ENCODE assay signal across 9 cellular contexts in genomic region chr9:136564379-136564988, GRCh38. TPM values are rescaled to one million over a fixed set of nuclear protein-coding genes. Genes with fewer than 3 reads are reported as not detected.
DNase-seq lines count a peak whose midpoint lies in the region; ATAC-seq and TF ChIP-seq lines count a peak whose summit lies in the region.
"Had no signal": no experiment of that assay in that cellular context is flagged by ENCODE, and none has a peak within 500 bp of the region (broad histone marks: within the 10 kb centered on the region; RNA-seq: fewer than 3 reads in every experiment).

No MANE protein-coding gene starts in this region.

- no peaks in the 10 kb centered on the region for H3K9me2 ChIP-seq in GM23338 (ENCODE audit: insufficient read depth)

- peak; percentile 28; the same call in 1 of the 2 replicates for TF ChIP-seq CTCF in AG04450 (IDR thresholded peaks at IDR 0.05; ENCODE audit: low read depth, low read length)
- peak in 1 of 2 experiments; percentile 39; a peak in 1 of 4 replicates for TF ChIP-seq CTCF in GM23338 (conservative IDR thresholded peaks at IDR 0.05; ENCODE audit: low read depth in 2 of 2)
- TF ChIP-seq CTCF in transverse colon (IDR thresholded peaks at IDR 0.05): peak in 4 of 5 experiments; percentile 15 to 33 (median 18)
- no peak for TF ChIP-seq CTCF in endothelial cell (IDR thresholded peaks at IDR 0.05; ENCODE audit: unreplicated experiment)

- peaks cover 19% of the 10 kb centered on the region for H3K9me3 ChIP-seq in AG04450 (ENCODE audit: control insufficient read depth, insufficient read depth, low read length)
- peaks cover 0 to 1% of the 10 kb centered on the region in 2 donors for H3K9me3 ChIP-seq in transverse colon

- no peak overlapping the region for H2AFZ ChIP-seq in GM23338

- DNase-seq in AG04450 (ENCODE audit: low read depth, low spot score): no peak
- DNase-seq in GM23338 (ENCODE audit: low spot score): no peak
- no peak for DNase-seq in left lobe of liver (ENCODE audit: low spot score)
- no peak for DNase-seq in transverse colon
- DNase-seq in endothelial cell (ENCODE audit: low spot score): no peak
- DNase-seq in middle frontal gyrus (ENCODE audit: extremely low spot score, low spot score): no peak
- DNase-seq in activated naive CD4-positive, alpha-beta T cell treated with anti-CD3 and anti-CD28 coated beads for 36 hours: no peak

- 35 to 83% (median 44%) methylated on average over 20 to 21 of the region's 21 CpGs for WGBS in adipose tissue, 3 donors
- 74% methylated on average over 15 of the region's 21 CpGs; no CpG with 5 or more reads in 1 of the 2 donors for WGBS in transverse colon (ENCODE audit: low coverage in 1 of 2), 2 donors

- in situ Hi-C loops in transverse colon (cut with MboI; ENCODE audit: low pct_ligation_motif_present in 1 of 4, low pct_unique_long_range_greater_than_20kb in 1 of 4, low sequenced_read_pairs in 3 of 4): no loop called here

- H3K27ac ChIP-seq in AG04450 (ENCODE audit: low read depth, low read length): no peak overlapping the region
- no peak overlapping the region for H3K27ac ChIP-seq in GM23338 (ENCODE audit: low read depth)
- H3K27ac ChIP-seq in adipose tissue (ENCODE audit: low read depth, low read length): peak overlapping the region; percentile 40
- peak overlapping the region; percentile 50 to 88 (median 65) for H3K27ac ChIP-seq in transverse colon
- H3K27ac ChIP-seq: C4-2B had no signal

- H3K4me1 Mint-ChIP-seq in GM23338: peaks cover 30% of the 10 kb centered on the region
- H3K4me1 Mint-ChIP-seq in endothelial cell (ENCODE audit: unreplicated experiment): peaks cover 11% of the 10 kb centered on the region
- H3K4me1 Mint-ChIP-seq in activated naive CD4-positive, alpha-beta T cell treated with anti-CD3 and anti-CD28 coated beads for 36 hours (ENCODE audit: low read depth): no peaks in the 10 kb centered on the region

- H3K4me3 Mint-ChIP-seq in GM23338: no peak overlapping the region
- no peak overlapping the region for H3K4me3 Mint-ChIP-seq in endothelial cell (ENCODE audit: unreplicated experiment)
- no peak overlapping the region for H3K4me3 Mint-ChIP-seq in activated naive CD4-positive, alpha-beta T cell treated with anti-CD3 and anti-CD28 coated beads for 36 hours

- CTCF ChIA-PET in AG04450 (lab: Charles Lee): interaction anchor here (1.2 kb wide), 1 partner anchor 76 kb away, joined by 3 read pairs; no protein-coding TSS in a partner anchor
- CTCF ChIA-PET in activated naive CD4-positive, alpha-beta T cell treated with anti-CD3 and anti-CD28 coated beads for 36 hours (lab: Charles Lee): no interaction called here

- H3K27ac Mint-ChIP-seq in GM23338 (no peak overlapping the region), endothelial cell (ENCODE audit: unreplicated experiment) (no peak overlapping the region)
- no peak overlapping the region for H3K27ac Mint-ChIP-seq in activated naive CD4-positive, alpha-beta T cell treated with anti-CD3 and anti-CD28 coated beads for 36 hours

- peaks cover 25% of the 10 kb centered on the region for H3K9me3 Mint-ChIP-seq in GM23338
- H3K9me3 Mint-ChIP-seq in endothelial cell (ENCODE audit: unreplicated experiment): peaks cover 4% of the 10 kb centered on the region
- H3K9me3 Mint-ChIP-seq in activated naive CD4-positive, alpha-beta T cell treated with anti-CD3 and anti-CD28 coated beads for 36 hours: peaks cover 2% of the 10 kb centered on the region

- no peaks in the 10 kb centered on the region for H3K79me2 ChIP-seq in GM23338 (replicated peaks; ENCODE audit: insufficient read depth)

- H3K36me3 Mint-ChIP-seq in GM23338 (ENCODE audit: low read depth) (peaks cover 15% of the 10 kb centered on the region), endothelial cell (ENCODE audit: low read depth, unreplicated experiment) (peaks cover 9% of the 10 kb centered on the region)
- no peaks in the 10 kb centered on the region for H3K36me3 Mint-ChIP-seq in activated naive CD4-positive, alpha-beta T cell treated with anti-CD3 and anti-CD28 coated beads for 36 hours (ENCODE audit: low read depth)

- TF ChIP-seq EP300 in transverse colon (IDR thresholded peaks at IDR 0.05; ENCODE audit: low read depth): no peak

- peaks cover 11% of the 10 kb centered on the region for H3K27me3 Mint-ChIP-seq in GM23338 (ENCODE audit: insufficient read depth, low read depth, poor library complexity)
- peaks cover 9% of the 10 kb centered on the region for H3K27me3 Mint-ChIP-seq in endothelial cell (ENCODE audit: unreplicated experiment)
- no peaks in the 10 kb centered on the region for H3K27me3 Mint-ChIP-seq in activated naive CD4-positive, alpha-beta T cell treated with anti-CD3 and anti-CD28 coated beads for 36 hours (ENCODE audit: low read depth)

- ATAC-seq in GM23338: peak; percentile 17
- ATAC-seq in left lobe of liver: peak; percentile 48

- H3K27me3 ChIP-seq in AG04450 (ENCODE audit: control insufficient read depth, insufficient read depth, low read length) (no peaks in the 10 kb centered on the region), GM23338 (ENCODE audit: insufficient read depth) (no peaks in the 10 kb centered on the region), transverse colon (no peaks in the 10 kb centered on the region)

- H3K36me3 ChIP-seq in GM23338 (ENCODE audit: insufficient read depth) (no peaks in the 10 kb centered on the region), transverse colon (no peaks in the 10 kb centered on the region)

- H3K4me3 ChIP-seq in AG04450 (ENCODE audit: low read depth, low read length): no peak overlapping the region
- no peak overlapping the region for H3K4me3 ChIP-seq in GM23338
- H3K4me3 ChIP-seq in transverse colon: no peak overlapping the region

- POLR2A ChIA-PET in AG04450 (lab: Yijun Ruan, JAX): interaction anchor here (1.1 kb wide), 1 partner anchor 162 kb away, joined by 7 read pairs; no protein-coding TSS in a partner anchor

- H4K20me1 ChIP-seq in GM23338 (replicated peaks; ENCODE audit: insufficient read depth): no peaks in the 10 kb centered on the region

- H3F3A ChIP-seq in GM23338 (replicated peaks; ENCODE audit: low read depth): peaks cover 5% of the 10 kb centered on the region; the same call in 1 of the 2 replicates

- intact Hi-C loops in transverse colon (cut with DNase I; ENCODE audit: low total_unique reads): no loop called here
- intact Hi-C loops in activated naive CD4-positive, alpha-beta T cell treated with anti-CD3 and anti-CD28 coated beads for 36 hours (cut with micrococcal nuclease): no loop called here

- H3K4me2 ChIP-seq in GM23338: no peak overlapping the region

- no peak for TF ChIP-seq POLR2A in transverse colon (IDR thresholded peaks at IDR 0.05)

- H3K4me1 ChIP-seq in GM23338 (ENCODE audit: insufficient read depth) (peaks cover 4% of the 10 kb centered on the region; the same call in 1 of the 2 replicates), transverse colon (peaks cover 38 to 56% (median 40%) of the 10 kb centered on the region in 4 donors)

TF ChIP-seq in GM23338, 12 proteins besides CTCF, POLR2A, EP300 and RAD21 (continues in another document):
- TF ChIP-seq EZH2phosphoT487 (IDR thresholded peaks at IDR 0.05; ENCODE audit: unreplicated experiment) (no peak), REST (IDR thresholded peaks at IDR 0.05; ENCODE audit: unreplicated experiment) (no peak), ZNF331 (CRISPR knock-in tag; IDR thresholded peaks at IDR 0.05; ENCODE audit: low read depth) (no peak), STAT1 (IDR thresholded peaks at IDR 0.05; ENCODE audit: unreplicated experiment) (no peak), EZH2 (IDR thresholded peaks at IDR 0.05; ENCODE audit: low read depth, unreplicated experiment) (no peak), POLR2AphosphoS5 (IDR thresholded peaks at IDR 0.05; ENCODE audit: low read depth) (no peak)
- TF ChIP-seq, protein P1, sequence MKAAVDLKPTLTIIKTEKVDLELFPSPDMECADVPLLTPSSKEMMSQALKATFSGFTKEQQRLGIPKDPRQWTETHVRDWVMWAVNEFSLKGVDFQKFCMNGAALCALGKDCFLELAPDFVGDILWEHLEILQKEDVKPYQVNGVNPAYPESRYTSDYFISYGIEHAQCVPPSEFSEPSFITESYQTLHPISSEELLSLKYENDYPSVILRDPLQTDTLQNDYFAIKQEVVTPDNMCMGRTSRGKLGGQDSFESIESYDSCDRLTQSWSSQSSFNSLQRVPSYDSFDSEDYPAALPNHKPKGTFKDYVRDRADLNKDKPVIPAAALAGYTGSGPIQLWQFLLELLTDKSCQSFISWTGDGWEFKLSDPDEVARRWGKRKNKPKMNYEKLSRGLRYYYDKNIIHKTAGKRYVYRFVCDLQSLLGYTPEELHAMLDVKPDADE (IDR thresholded peaks at IDR 0.05): no peak

RNA-seq across cellular contexts. Expression of gene NOTCH1, which starts 18.6 kb away (rescaled TPM):
- polyA plus RNA-seq in AG04450 (2011; rRNA removed): 0.89 and 1.7 TPM in 2 replicates
- polyA minus RNA-seq in AG04450 (2011; rRNA and poly(A)+ RNA removed): 2.9 TPM in 2 replicates
- 78.7 and 97.2 TPM in 2 replicates for total RNA-seq in GM23338 (2014; rRNA removed; shearing (Covaris generic))
- polyA plus RNA-seq in GM23338 (2016; fragmentation: Nextera tagmentation; extraction: Ambion mirVana): 9.9 and 10.3 TPM in 2 replicates
- 10 to 100 TPM; 10.4 to 35.7 (median 25.0) TPM for polyA plus RNA-seq in adipose tissue
- 31.9 TPM for total RNA-seq in left lobe of liver
- 100 to 1,000 TPM in 2 of 4 donors, 10 to 100 TPM in 2; 48.2 to 154 (median 98.2) TPM for total RNA-seq in transverse colon
- total RNA-seq in endothelial cell (ENCODE audit: unreplicated experiment): 312 TPM
- 10 to 100 TPM; 71.4 to 80.2 TPM for total RNA-seq in activated naive CD4-positive, alpha-beta T cell treated with anti-CD3 and anti-CD28 coated beads for 36 hours

Comparison
In these comparisons a context has a peak if more than half of its experiments do, and no peak if none do; other contexts are left out.
1. H3K27ac ChIP-seq: peak in adipose tissue (single experiment) and transverse colon (4 of 4); none in AG04450 (single experiment) and GM23338 (single experiment).